ENCODE assay signal across 12 cellular contexts in genomic region chr15:63969652-63970421, GRCh38.
DNase-seq lines count a peak whose midpoint lies in the region; ATAC-seq, FAIRE-seq and TF ChIP-seq lines count a peak whose summit lies in the region.
"Had no signal": no experiment of that assay in that cellular context is flagged by ENCODE, and none has a peak within 500 bp of the region (broad histone marks: within the 10 kb centered on the region; RNA-seq: fewer than 3 reads in every experiment).

No MANE protein-coding gene starts in this region.

- H3K9me3 ChIP-seq in kidney (ENCODE audit: control insufficient read depth in 1 of 2, low read length in 2 of 2) (no peaks in the 10 kb centered on the region), subcutaneous abdominal adipose tissue (ENCODE audit: control insufficient read depth in 5 of 5, low read length in 5 of 5) (no peaks in the 10 kb centered on the region), GM23248 (ENCODE audit: low read depth) (no peaks in the 10 kb centered on the region)

- CTCF ChIA-PET in activated CD4-positive, alpha-beta T cell treated with anti-CD3 and anti-CD28 coated beads, Interleukin-2, amount 10 ng/mL, durations not matched to agents 7 days and 5 days (lab: Charles Lee) = interaction anchor here (1.2 to 2.6 kb wide), 7 partner anchors 12 to 77 kb away, joined by 3 to 13 read pairs (median 4); partner anchors contain the start of gene DAPK2
- CTCF ChIA-PET in activated CD8-positive, alpha-beta memory T cell treated with anti-CD3 and anti-CD28 coated beads, Interleukin-2, amount 10 ng/mL, durations not matched to agents 7 days and 5 days (lab: Charles Lee) = interaction anchor here (0.5 to 6.8 kb wide), 15 partner anchors 9 to 658 kb away, joined by 3 to 53 read pairs (median 3); partner anchors contain the start of gene DAPK2

- ATAC-seq in activated CD8-positive, alpha-beta memory T cell treated with anti-CD3 and anti-CD28 coated beads, Interleukin-2, amount 10 ng/mL, durations not matched to agents 7 days and 5 days = no peak
- ATAC-seq in GM21786 (IDR thresholded peaks at IDR 0.05; ENCODE audit: unreplicated experiment) = no peak

- H3K9me3 Mint-ChIP-seq in activated CD4-positive, alpha-beta T cell treated with anti-CD3 and anti-CD28 coated beads, Interleukin-2, amount 10 ng/mL, durations not matched to agents 7 days and 5 days = no peaks in the 10 kb centered on the region
- no peaks in the 10 kb centered on the region for H3K9me3 Mint-ChIP-seq in activated CD8-positive, alpha-beta memory T cell treated with anti-CD3 and anti-CD28 coated beads, Interleukin-2, amount 10 ng/mL, durations not matched to agents 7 days and 5 days (ENCODE audit: low read depth)
- H3K9me3 Mint-ChIP-seq: memory B cell had no signal

- peaks cover 21% of the 10 kb centered on the region for H3F3A ChIP-seq in GM23248 (ENCODE audit: insufficient read depth)

- intact Hi-C loops in kidney (cut with DNase I) = no loop called here

- in situ Hi-C loops in GM23248 (cut with MboI) = no loop called here

- peak overlapping the region; percentile 96 for H3K27ac Mint-ChIP-seq in activated CD4-positive, alpha-beta T cell treated with anti-CD3 and anti-CD28 coated beads, Interleukin-2, amount 10 ng/mL, durations not matched to agents 7 days and 5 days
- H3K27ac Mint-ChIP-seq in activated CD8-positive, alpha-beta memory T cell treated with anti-CD3 and anti-CD28 coated beads, Interleukin-2, amount 10 ng/mL, durations not matched to agents 7 days and 5 days = peak overlapping the region; percentile 98
- H3K27ac Mint-ChIP-seq: memory B cell had no signal

- POLR2A ChIA-PET in activated CD4-positive, alpha-beta T cell treated with anti-CD3 and anti-CD28 coated beads, Interleukin-2, amount 10 ng/mL, durations not matched to agents 7 days and 5 days (lab: Charles Lee) = no interaction called here

- H3K9ac ChIP-seq in kidney (ENCODE audit: low read length in 2 of 2) = no peak overlapping the region
- H3K9ac ChIP-seq in subcutaneous abdominal adipose tissue (ENCODE audit: low read length in 5 of 5) = peak overlapping the region in 1 of 5 donors; percentile 25
- no peak overlapping the region for H3K9ac ChIP-seq in GM23248

- 87 to 93% methylated on average over 2 of the region's 2 CpGs for WGBS in GM23248 (ENCODE audit: low coverage in 1 of 2, low lambda C conversion rate in 2 of 2, missing lambda C conversion rate in 2 of 2), 2 experiments

- H3K27ac ChIP-seq in kidney (ENCODE audit: low read depth in 2 of 2, low read length in 2 of 2) (no peak overlapping the region), subcutaneous abdominal adipose tissue (ENCODE audit: low read depth, low read length) (peak overlapping the region; percentile 71), GM23248 (no peak overlapping the region)

- H3K79me2 ChIP-seq in GM23248 (ENCODE audit: insufficient read depth) = no peaks in the 10 kb centered on the region

- H3K36me3 Mint-ChIP-seq in activated CD4-positive, alpha-beta T cell treated with anti-CD3 and anti-CD28 coated beads, Interleukin-2, amount 10 ng/mL, durations not matched to agents 7 days and 5 days (ENCODE audit: low read depth) = peaks cover 3% of the 10 kb centered on the region
- H3K36me3 Mint-ChIP-seq in activated CD8-positive, alpha-beta memory T cell treated with anti-CD3 and anti-CD28 coated beads, Interleukin-2, amount 10 ng/mL, durations not matched to agents 7 days and 5 days = peaks cover 19% of the 10 kb centered on the region
- H3K36me3 Mint-ChIP-seq: activated naive CD8-positive, alpha-beta T cell had no signal

- H3K4me2 ChIP-seq in GM23248 (ENCODE audit: unreplicated experiment) = no peak overlapping the region

- H2AFZ ChIP-seq in GM23248 = no peak overlapping the region

- H3K27me3 ChIP-seq in subcutaneous abdominal adipose tissue (ENCODE audit: control insufficient read depth in 5 of 5, insufficient read depth in 4 of 5, low read length in 5 of 5) (no peaks in the 10 kb centered on the region), GM23248 (replicated peaks; ENCODE audit: insufficient read depth) (no peaks in the 10 kb centered on the region)

- no peak for TF ChIP-seq CTCF in kidney (IDR thresholded peaks at IDR 0.05; ENCODE audit: borderline replicate concordance, extremely low read depth, insufficient read depth)

- H3K4me3 ChIP-seq in kidney (ENCODE audit: low read length in 2 of 2) = no peak overlapping the region
- H3K4me3 ChIP-seq in subcutaneous abdominal adipose tissue (ENCODE audit: low read depth in 1 of 5, low read length in 5 of 5) = no peak overlapping the region
- no peak overlapping the region for H3K4me3 ChIP-seq in GM23248

- no peaks in the 10 kb centered on the region for H4K20me1 ChIP-seq in GM23248 (ENCODE audit: insufficient read depth)

- H3K36me3 ChIP-seq in kidney (ENCODE audit: control insufficient read depth in 1 of 2, insufficient read depth in 2 of 2, low read length in 2 of 2) (no peaks in the 10 kb centered on the region), subcutaneous abdominal adipose tissue (ENCODE audit: control insufficient read depth in 5 of 5, insufficient read depth in 5 of 5, low read length in 5 of 5) (peaks cover 0 to 28% (median 20%) of the 10 kb centered on the region in 5 donors), GM23248 (ENCODE audit: low read depth) (no peaks in the 10 kb centered on the region)

- H3K4me3 Mint-ChIP-seq in activated CD4-positive, alpha-beta T cell treated with anti-CD3 and anti-CD28 coated beads, Interleukin-2, amount 10 ng/mL, durations not matched to agents 7 days and 5 days = no peak overlapping the region
- peak overlapping the region; percentile 58 for H3K4me3 Mint-ChIP-seq in activated CD8-positive, alpha-beta memory T cell treated with anti-CD3 and anti-CD28 coated beads, Interleukin-2, amount 10 ng/mL, durations not matched to agents 7 days and 5 days
- H3K4me3 Mint-ChIP-seq: activated naive CD8-positive, alpha-beta T cell; memory B cell had no signal

- H3K4me1 ChIP-seq in kidney (ENCODE audit: control insufficient read depth in 1 of 2, insufficient read depth in 1 of 2, low read depth in 1 of 2, low read length in 2 of 2) = peaks cover 0 to 9% of the 10 kb centered on the region in 2 donors
- H3K4me1 ChIP-seq in subcutaneous abdominal adipose tissue (ENCODE audit: control insufficient read depth in 5 of 5, insufficient read depth in 5 of 5, low read length in 5 of 5) = peaks cover 4 to 52% (median 48%) of the 10 kb centered on the region in 5 donors
- peaks cover 24% of the 10 kb centered on the region for H3K4me1 ChIP-seq in GM23248 (ENCODE audit: insufficient read depth)

- H3K4me1 Mint-ChIP-seq in activated CD4-positive, alpha-beta T cell treated with anti-CD3 and anti-CD28 coated beads, Interleukin-2, amount 10 ng/mL, durations not matched to agents 7 days and 5 days = peaks cover 41% of the 10 kb centered on the region
- H3K4me1 Mint-ChIP-seq in activated CD8-positive, alpha-beta memory T cell treated with anti-CD3 and anti-CD28 coated beads, Interleukin-2, amount 10 ng/mL, durations not matched to agents 7 days and 5 days = peaks cover 57% of the 10 kb centered on the region

- no peak for DNase-seq in activated CD4-positive, alpha-beta T cell treated with anti-CD3 and anti-CD28 coated beads, Interleukin-2, amount 10 ng/mL, durations not matched to agents 7 days and 5 days
- no peak for DNase-seq in activated CD4-positive, alpha-beta T cell treated with anti-CD3 and anti-CD28 coated beads for 1 hour
- DNase-seq in activated CD8-positive, alpha-beta memory T cell treated with anti-CD3 and anti-CD28 coated beads, Interleukin-2, amount 10 ng/mL, durations not matched to agents 7 days and 5 days = peak; percentile 37
- peak; percentile 26 for DNase-seq in kidney
- no peak for DNase-seq in GM23248
- no peak for DNase-seq in 8988T
- DNase-seq: erythroblast; stimulated activated CD4-positive, alpha-beta T cell treated with anti-CD3 and anti-CD28 coated beads, Interleukin-1b, Interleukin-23, amount 100 ng/mL, for 48 hours had no signal

- no peaks in the 10 kb centered on the region for H3K27me3 Mint-ChIP-seq in activated CD4-positive, alpha-beta T cell treated with anti-CD3 and anti-CD28 coated beads, Interleukin-2, amount 10 ng/mL, durations not matched to agents 7 days and 5 days
- no peaks in the 10 kb centered on the region for H3K27me3 Mint-ChIP-seq in activated CD8-positive, alpha-beta memory T cell treated with anti-CD3 and anti-CD28 coated beads, Interleukin-2, amount 10 ng/mL, durations not matched to agents 7 days and 5 days
- H3K27me3 Mint-ChIP-seq: activated naive CD8-positive, alpha-beta T cell; memory B cell had no signal

- no peak for FAIRE-seq in kidney (lab: Jason Lieb, UNC)

- no peaks in the 10 kb centered on the region for H3K9me2 ChIP-seq in GM23248 (ENCODE audit: insufficient read depth)

Comparison
In these comparisons a context has a peak if more than half of its experiments do, and no peak if none do; other contexts are left out.
1. DNase-seq: peak in activated CD8-positive, alpha-beta memory T cell treated with anti-CD3 and anti-CD28 coated beads, Interleukin-2, amount 10 ng/mL, durations not matched to agents 7 days and 5 days (single experiment) and kidney (single experiment); none in activated CD4-positive, alpha-beta T cell treated with anti-CD3 and anti-CD28 coated beads, Interleukin-2, amount 10 ng/mL, durations not matched to agents 7 days and 5 days (single experiment), activated CD4-positive, alpha-beta T cell treated with anti-CD3 and anti-CD28 coated beads for 1 hour (single experiment), GM23248 (single experiment) and 8988T (single experiment).